Comparison of ENCODE assay signal across 32 cellular contexts in the genomic region with DNA sequence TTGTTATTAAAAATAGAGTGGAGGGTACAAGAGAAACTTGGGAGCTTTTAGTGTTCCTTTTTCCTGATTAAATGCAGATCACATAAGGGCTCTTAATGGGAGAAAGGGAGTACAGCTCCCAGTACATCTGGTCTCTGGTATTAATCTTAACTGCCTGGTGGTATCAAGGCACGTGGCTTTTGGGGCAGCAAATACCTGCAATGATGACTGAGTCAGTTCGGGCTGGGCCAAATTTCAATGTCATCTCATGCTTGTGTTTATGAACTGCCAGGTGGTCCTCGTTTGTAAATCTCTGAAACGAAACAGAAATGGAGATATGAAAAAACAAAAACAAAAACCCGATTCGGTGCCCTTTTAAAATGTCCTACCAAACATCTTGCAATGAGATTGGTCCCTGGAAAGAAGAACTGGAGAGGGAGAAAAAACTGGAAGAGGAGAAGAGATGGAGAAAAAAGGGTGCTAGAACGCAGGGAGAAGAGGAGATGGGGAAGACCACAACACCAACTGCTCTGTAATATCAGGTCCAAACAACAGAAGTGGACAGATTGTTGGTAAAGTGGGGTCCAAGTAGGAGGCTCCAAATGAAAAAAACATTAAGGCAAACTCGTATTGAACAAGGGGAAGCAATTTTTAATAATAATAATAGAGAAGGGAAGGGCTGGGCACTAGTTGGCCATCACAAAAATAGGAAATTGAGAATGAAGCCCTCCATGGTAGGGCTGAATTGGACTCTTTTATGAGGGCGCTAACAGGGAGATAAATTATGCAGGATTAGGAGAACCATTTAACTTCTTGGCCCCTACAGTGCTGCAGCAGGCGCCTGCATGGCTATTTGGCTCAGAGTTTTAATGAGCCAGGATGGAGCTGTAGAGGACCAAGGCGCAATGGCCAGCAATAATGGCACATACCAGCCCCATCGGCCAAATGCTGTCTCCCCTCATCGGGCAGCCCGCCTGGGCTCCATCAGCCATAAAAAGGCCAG. TPM values are rescaled to one million over a fixed set of nuclear protein-coding genes. Genes with fewer than 3 reads are reported as not detected.
DNase-seq lines count a peak whose midpoint lies in the region; ATAC-seq, FAIRE-seq and TF ChIP-seq lines count a peak whose summit lies in the region.
"Had no signal": no experiment of that assay in that cellular context is flagged by ENCODE, and none has a peak within 500 bp of the region (broad histone marks: within the 10 kb centered on the region; RNA-seq: fewer than 3 reads in every experiment).

No MANE protein-coding gene starts in this region.

- DNase-seq in HAP-1 (ENCODE audit: low spot score in 2 of 2) (peak; percentile 33 to 38), glutamatergic neuron (no peak), H54 (ENCODE audit: insufficient read length, low spot score) (no peak), retina (no peak), SJCRH30 (no peak), DMS153 (lab: John Stamatoyannopoulos, UW) (no peak)
- DNase-seq: activated CD4-positive, alpha-beta T cell treated with anti-CD3 and anti-CD28 coated beads for 4 hours; activated gamma-delta T cell treated with Interleukin-2 at 50 U/mL for 16 hours; activated T-cell treated with anti-CD3 and anti-CD28 coated beads for 4 hours; effector CD8-positive, alpha-beta T cell; MG63; naive thymus-derived CD4-positive, alpha-beta T cell; NCI-H1417 treated with DMSO at 0.1 percent for 48 hours; NCI-H2107; pancreas; PC-3; right lobe of liver; stimulated activated CD4-positive, alpha-beta T cell treated with anti-CD3 and anti-CD28 coated beads, Interleukin-4, amount 100 ng/mL, for 24 hours had no signal

- no peak for TF ChIP-seq POLR2A in H54 (IDR thresholded peaks at IDR 0.05; ENCODE audit: low read depth, low read length)

- peak overlapping the region; percentile 37 for H3K27ac ChIP-seq in stomach smooth muscle (ENCODE audit: low read length)
- no peak overlapping the region for H3K27ac ChIP-seq in SJCRH30
- H3K27ac ChIP-seq: C4-2B, pancreas, right lobe of liver, suprapubic skin, VCaP had no signal

- in situ Hi-C loops in HAP-1 (cut with MboI; ENCODE audit: low sequenced_read_pairs), result no loop called here

- H3K9me3 ChIP-seq in HAP-1 (no peaks in the 10 kb centered on the region), stomach smooth muscle (ENCODE audit: control insufficient read depth in 2 of 2, low read length in 2 of 2) (no peaks in the 10 kb centered on the region), SJCRH30 (replicated peaks) (no peaks in the 10 kb centered on the region)
- H3K9me3 ChIP-seq: MG63, pancreas, right lobe of liver, suprapubic skin had no signal

- no peak for FAIRE-seq in H54 (lab: Jason Lieb, UNC)
- FAIRE-seq: HTR-8/SVneo, K562, keratinocyte, pancreas, urothelium cell line had no signal

- H3K36me3 ChIP-seq in HAP-1 (replicated peaks), result no peaks in the 10 kb centered on the region; the same call in 1 of the 2 replicates
- H3K36me3 ChIP-seq in stomach smooth muscle (ENCODE audit: control insufficient read depth in 2 of 2, insufficient read depth in 2 of 2, low read length in 2 of 2), result peaks cover 2 to 3% of the 10 kb centered on the region in 2 donors
- peaks cover 9% of the 10 kb centered on the region; the same call in 1 of the 2 replicates for H3K36me3 ChIP-seq in SJCRH30

- no peak for ATAC-seq in activated T-helper 17 cell treated with anti-CD3 and anti-CD28 coated beads, Interleukin-2, amount 50 U/mL, for 72 hours (replicated peaks)
- ATAC-seq: K562; naive thymus-derived CD4-positive, alpha-beta T cell; pancreas; PC-3; stimulated activated memory B cell treated with anti-CD40 and anti-IgM and Interleukin-4, amounts not matched to agents 10 μg/mL and 1 μg/mL and 100 μg/mL, for 72 hours had no signal

- H3K27me3 ChIP-seq in HAP-1 (ENCODE audit: low read depth), result no peaks in the 10 kb centered on the region
- H3K27me3 ChIP-seq in stomach smooth muscle (ENCODE audit: control insufficient read depth in 1 of 2, insufficient read depth in 2 of 2, low read length in 2 of 2), result no peaks in the 10 kb centered on the region
- no peaks in the 10 kb centered on the region for H3K27me3 ChIP-seq in SJCRH30
- H3K27me3 ChIP-seq: MG63, pancreas, right lobe of liver, suprapubic skin had no signal

- H3K9me3 Mint-ChIP-seq in activated T-helper 17 cell treated with anti-CD3 and anti-CD28 coated beads, Interleukin-2, amount 50 U/mL, for 72 hours, result no peaks in the 10 kb centered on the region
- H3K9me3 Mint-ChIP-seq in glutamatergic neuron (ENCODE audit: unreplicated experiment), result no peaks in the 10 kb centered on the region
- H3K9me3 Mint-ChIP-seq: mesothelial cell of epicardium; naive thymus-derived CD4-positive, alpha-beta T cell; stimulated activated memory B cell treated with anti-CD40 and anti-IgM and Interleukin-4, amounts not matched to agents 10 μg/mL and 1 μg/mL and 100 μg/mL, for 72 hours had no signal

- H3K36me3 Mint-ChIP-seq in activated T-helper 17 cell treated with anti-CD3 and anti-CD28 coated beads, Interleukin-2, amount 50 U/mL, for 72 hours (ENCODE audit: low read depth), result peaks cover 37% of the 10 kb centered on the region
- H3K36me3 Mint-ChIP-seq in glutamatergic neuron (ENCODE audit: unreplicated experiment), result no peaks in the 10 kb centered on the region

- no peak for TF ChIP-seq CTCF in glutamatergic neuron (IDR thresholded peaks at IDR 0.05; ENCODE audit: partially characterized antibody, unreplicated experiment)

- H3K27me3 Mint-ChIP-seq in activated T-helper 17 cell treated with anti-CD3 and anti-CD28 coated beads, Interleukin-2, amount 50 U/mL, for 72 hours, result no peaks in the 10 kb centered on the region
- peaks cover 5% of the 10 kb centered on the region for H3K27me3 Mint-ChIP-seq in glutamatergic neuron (ENCODE audit: unreplicated experiment)
- H3K27me3 Mint-ChIP-seq: naive thymus-derived CD4-positive, alpha-beta T cell; stimulated activated memory B cell treated with anti-CD40 and anti-IgM and Interleukin-4, amounts not matched to agents 10 μg/mL and 1 μg/mL and 100 μg/mL, for 72 hours had no signal

- H3K9ac ChIP-seq in stomach smooth muscle (ENCODE audit: low read length in 2 of 2), result no peak overlapping the region

- no peak overlapping the region for H3K4me3 Mint-ChIP-seq in activated T-helper 17 cell treated with anti-CD3 and anti-CD28 coated beads, Interleukin-2, amount 50 U/mL, for 72 hours
- no peak overlapping the region for H3K4me3 Mint-ChIP-seq in glutamatergic neuron (ENCODE audit: unreplicated experiment)
- H3K4me3 Mint-ChIP-seq: mesothelial cell of epicardium; stimulated activated memory B cell treated with anti-CD40 and anti-IgM and Interleukin-4, amounts not matched to agents 10 μg/mL and 1 μg/mL and 100 μg/mL, for 72 hours had no signal

- H3K27ac Mint-ChIP-seq in activated T-helper 17 cell treated with anti-CD3 and anti-CD28 coated beads, Interleukin-2, amount 50 U/mL, for 72 hours, result peak overlapping the region; percentile 15
- H3K27ac Mint-ChIP-seq in glutamatergic neuron (ENCODE audit: unreplicated experiment), result peak overlapping the region; percentile 10
- H3K27ac Mint-ChIP-seq: mesothelial cell of epicardium; stimulated activated memory B cell treated with anti-CD40 and anti-IgM and Interleukin-4, amounts not matched to agents 10 μg/mL and 1 μg/mL and 100 μg/mL, for 72 hours had no signal

- no peaks in the 10 kb centered on the region for H3K4me1 Mint-ChIP-seq in activated T-helper 17 cell treated with anti-CD3 and anti-CD28 coated beads, Interleukin-2, amount 50 U/mL, for 72 hours
- H3K4me1 Mint-ChIP-seq in glutamatergic neuron (ENCODE audit: low read depth, unreplicated experiment), result peaks cover 8% of the 10 kb centered on the region
- H3K4me1 Mint-ChIP-seq: mesothelial cell of epicardium; stimulated activated memory B cell treated with anti-CD40 and anti-IgM and Interleukin-4, amounts not matched to agents 10 μg/mL and 1 μg/mL and 100 μg/mL, for 72 hours had no signal

- H3K4me1 ChIP-seq in HAP-1 (peaks cover 21% of the 10 kb centered on the region), stomach smooth muscle (ENCODE audit: control insufficient read depth, insufficient read depth, low read length) (peaks cover 5% of the 10 kb centered on the region), SJCRH30 (no peaks in the 10 kb centered on the region)
- H3K4me1 ChIP-seq: pancreas, right lobe of liver, suprapubic skin had no signal

- H3K4me3 ChIP-seq in HAP-1, result no peak overlapping the region
- H3K4me3 ChIP-seq in stomach smooth muscle (ENCODE audit: low read length in 2 of 2), result no peak overlapping the region
- no peak overlapping the region for H3K4me3 ChIP-seq in SJCRH30
- H3K4me3 ChIP-seq: K562, MG63, pancreas, right lobe of liver, suprapubic skin had no signal

RNA-seq across cellular contexts. Expression of a gene that starts 45.4 kb away (rescaled TPM):
- total RNA-seq in activated T-helper 17 cell treated with anti-CD3 and anti-CD28 coated beads, Interleukin-2, amount 50 U/mL, for 72 hours, result not detected
- not detected for total RNA-seq in glutamatergic neuron (ENCODE audit: unreplicated experiment)
- total RNA-seq in SJCRH30 (2014; rRNA removed; shearing (Covaris generic)), result 0.43 TPM in 1 of 2 replicates, not detected in the other
- total RNA-seq: epithelial cell of proximal tubule; H4; K562; liver; mesothelial cell of epicardium; naive thymus-derived CD4-positive, alpha-beta T cell; pancreas; PC-3; right lobe of liver; suprapubic skin had no signal

RNA-seq across cellular contexts. Expression of a gene that starts 51.6 kb away (rescaled TPM):
- total RNA-seq in activated T-helper 17 cell treated with anti-CD3 and anti-CD28 coated beads, Interleukin-2, amount 50 U/mL, for 72 hours, result 10 to 100 TPM; 21.7 to 44.0 TPM
- total RNA-seq in glutamatergic neuron (ENCODE audit: unreplicated experiment), result 49.0 TPM
- total RNA-seq in SJCRH30 (2014; rRNA removed; shearing (Covaris generic)), result 35.2 and 41.2 TPM in 2 replicates

RNA-seq across cellular contexts. Expression of a gene that starts 53.4 kb away (rescaled TPM):
- 10 to 100 TPM; 18.2 to 20.4 TPM for total RNA-seq in activated T-helper 17 cell treated with anti-CD3 and anti-CD28 coated beads, Interleukin-2, amount 50 U/mL, for 72 hours
- 94.2 TPM for total RNA-seq in glutamatergic neuron (ENCODE audit: unreplicated experiment)
- total RNA-seq in SJCRH30 (2014; rRNA removed; shearing (Covaris generic)), result 5.9 and 7.6 TPM in 2 replicates

Comparison
In these comparisons a context has a peak if more than half of its experiments do, and no peak if none do; other contexts are left out.
1. DNase-seq: peak in HAP-1 (2 of 2); none in glutamatergic neuron (single experiment), H54 (single experiment), retina (single experiment), SJCRH30 (0 of 2) and DMS153 (single experiment).